16 cellular contexts compared by ENCODE assay signal in the genomic region with DNA sequence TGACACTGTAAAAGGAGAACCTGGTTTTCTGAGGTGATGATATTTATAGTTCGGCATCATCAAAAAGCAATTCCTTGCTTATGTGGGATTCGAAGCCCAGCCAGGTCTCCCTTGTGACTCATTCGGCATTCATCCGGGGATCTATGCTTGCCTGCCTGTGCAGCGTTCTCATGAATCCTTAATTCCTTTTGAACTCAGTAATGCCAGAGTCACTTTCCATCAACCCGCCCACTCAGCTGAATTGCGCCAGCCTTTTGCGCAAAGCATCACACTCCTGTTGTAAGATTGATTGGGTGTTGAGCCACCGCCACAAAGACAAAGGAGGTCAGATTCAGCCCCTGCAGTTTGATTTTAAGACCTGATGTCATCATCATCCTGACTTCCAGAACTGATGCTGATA.
DNase-seq lines count a peak whose midpoint lies in the region; ATAC-seq and TF ChIP-seq lines count a peak whose summit lies in the region.
"Had no signal": no experiment of that assay in that cellular context is flagged by ENCODE, and none has a peak within 500 bp of the region (broad histone marks: within the 10 kb centered on the region; RNA-seq: fewer than 3 reads in every experiment).

No MANE protein-coding gene starts in this region.

- DNase-seq in ACHN = peak; percentile 18
- peak; percentile 93 for DNase-seq in HPDE6-E6E7 (ENCODE audit: extremely low spot score)
- DNase-seq in MCF 10A (ENCODE audit: unreplicated experiment) = peak; percentile 97
- peak; percentile 98 for DNase-seq in iris pigment epithelial cell (ENCODE audit: low read depth)
- DNase-seq in activated T-cell treated with anti-CD3 and anti-CD28 coated beads, Interleukin-2, amount 50 U/mL, for 4 hours = no peak
- no peak for DNase-seq in heart right ventricle
- no peak for DNase-seq in transverse colon
- no peak for DNase-seq in activated CD4-positive, alpha-beta T cell treated with anti-CD3 and anti-CD28 coated beads for 4 hours
- DNase-seq: aorta, MV-4-11, naive B cell, NCI-H510A treated with DMSO at 0.1 percent for 48 hours, SHP77 treated with DMSO at 0.1 percent for 48 hours, small intestine had no signal

- H3K4me1 ChIP-seq in heart right ventricle (no peaks in the 10 kb centered on the region), transverse colon (no peaks in the 10 kb centered on the region)
- H3K4me1 ChIP-seq: A549 had no signal

- BruUV-seq in MCF 10A (replicated peaks; lab: Mats Ljungman, UMichigan) = no TSS peak

- H3K27me3 ChIP-seq in heart right ventricle (no peaks in the 10 kb centered on the region), transverse colon (no peaks in the 10 kb centered on the region)

- H3K4me1 Mint-ChIP-seq in MCF 10A (ENCODE audit: insufficient read depth, unreplicated experiment) = peaks cover 18% of the 10 kb centered on the region
- no peaks in the 10 kb centered on the region for H3K4me1 Mint-ChIP-seq in activated T-cell treated with anti-CD3 and anti-CD28 coated beads, Interleukin-2, amount 50 U/mL, for 4 hours (ENCODE audit: low read depth)
- H3K4me1 Mint-ChIP-seq: naive B cell had no signal

- CTCF ChIA-PET in MCF 10A (lab: Yijun Ruan, JAX) = no interaction called here

- no peak for TF ChIP-seq EP300 in transverse colon (IDR thresholded peaks at IDR 0.05; ENCODE audit: low read depth)

- no peak overlapping the region for H3K27ac Mint-ChIP-seq in MCF 10A (ENCODE audit: low read depth, unreplicated experiment)
- H3K27ac Mint-ChIP-seq: naive B cell, type B pancreatic cell had no signal

- 78 to 82% methylated on average over 9 of the region's 9 CpGs for WGBS in heart right ventricle, 2 donors
- 84 to 91% methylated on average over 6 to 9 of the region's 9 CpGs for WGBS in transverse colon (ENCODE audit: low coverage in 1 of 2), 2 donors

- no peak for ATAC-seq in activated T-cell treated with anti-CD3 and anti-CD28 coated beads, Interleukin-2, amount 50 U/mL, for 4 hours
- no peak for ATAC-seq in heart right ventricle
- ATAC-seq: A549 had no signal

- H3K36me3 ChIP-seq in heart right ventricle (no peaks in the 10 kb centered on the region), transverse colon (no peaks in the 10 kb centered on the region)

- H3K9me3 ChIP-seq in heart right ventricle (no peaks in the 10 kb centered on the region), transverse colon (no peaks in the 10 kb centered on the region)
- H3K9me3 ChIP-seq: A549 had no signal

- H3K4me3 ChIP-seq in heart right ventricle = no peak overlapping the region
- no peak overlapping the region for H3K4me3 ChIP-seq in transverse colon
- H3K4me3 ChIP-seq: A549 had no signal

- TF ChIP-seq CTCF in MCF 10A (IDR thresholded peaks at IDR 0.05; ENCODE audit: unreplicated experiment) = no peak
- no peak for TF ChIP-seq CTCF in heart right ventricle (IDR thresholded peaks at IDR 0.05)
- no peak for TF ChIP-seq CTCF in transverse colon (IDR thresholded peaks at IDR 0.05)

- no peak overlapping the region for H3K27ac ChIP-seq in heart right ventricle
- no peak overlapping the region for H3K27ac ChIP-seq in transverse colon
- H3K27ac ChIP-seq: A549 had no signal

- intact Hi-C loops in MCF 10A (cut with micrococcal nuclease) = loop anchor here (2.0 to 5.0 kb wide), 2 partner anchors 45 to 54 kb away; no protein-coding TSS in a partner anchor
- intact Hi-C loops in heart right ventricle (cut with DNase I) = no loop called here
- intact Hi-C loops in transverse colon (cut with DNase I; ENCODE audit: low total_unique reads) = no loop called here

- no peaks in the 10 kb centered on the region for H3K9me3 Mint-ChIP-seq in MCF 10A (ENCODE audit: unreplicated experiment)
- H3K9me3 Mint-ChIP-seq in activated T-cell treated with anti-CD3 and anti-CD28 coated beads, Interleukin-2, amount 50 U/mL, for 4 hours = peaks cover 3% of the 10 kb centered on the region
- H3K9me3 Mint-ChIP-seq: type B pancreatic cell had no signal

- POLR2A ChIA-PET in MCF 10A (lab: Yijun Ruan, JAX) = no interaction called here

- in situ Hi-C loops in ACHN (cut with HindIII; ENCODE audit: low pct_ligation_motif_present, low pct_unique_long_range_greater_than_20kb, low sequenced_read_pairs) = no loop called here
- in situ Hi-C loops in transverse colon (cut with MboI; ENCODE audit: low pct_ligation_motif_present in 1 of 4, low pct_unique_long_range_greater_than_20kb in 1 of 4, low sequenced_read_pairs in 3 of 4) = no loop called here

- H3K36me3 Mint-ChIP-seq in MCF 10A (ENCODE audit: insufficient read depth, unreplicated experiment) = peaks cover 5% of the 10 kb centered on the region
- H3K36me3 Mint-ChIP-seq in activated T-cell treated with anti-CD3 and anti-CD28 coated beads, Interleukin-2, amount 50 U/mL, for 4 hours (ENCODE audit: insufficient read depth) = no peaks in the 10 kb centered on the region
- H3K36me3 Mint-ChIP-seq: naive B cell, type B pancreatic cell had no signal

- no peaks in the 10 kb centered on the region for H3K27me3 Mint-ChIP-seq in MCF 10A (ENCODE audit: insufficient read depth, unreplicated experiment)
- peaks cover 3% of the 10 kb centered on the region for H3K27me3 Mint-ChIP-seq in activated T-cell treated with anti-CD3 and anti-CD28 coated beads, Interleukin-2, amount 50 U/mL, for 4 hours (ENCODE audit: low read depth)

- TF ChIP-seq POLR2A in transverse colon (IDR thresholded peaks at IDR 0.05) = no peak

- no peak overlapping the region for H3K4me3 Mint-ChIP-seq in MCF 10A (ENCODE audit: unreplicated experiment)
- H3K4me3 Mint-ChIP-seq in activated T-cell treated with anti-CD3 and anti-CD28 coated beads, Interleukin-2, amount 50 U/mL, for 4 hours = no peak overlapping the region
- H3K4me3 Mint-ChIP-seq: naive B cell, type B pancreatic cell had no signal

Comparison
In these comparisons a context has a peak if more than half of its experiments do, and no peak if none do; other contexts are left out.
1. DNase-seq: peak in ACHN (single experiment), HPDE6-E6E7 (single experiment), MCF 10A (single experiment) and iris pigment epithelial cell (single experiment); none in activated T-cell treated with anti-CD3 and anti-CD28 coated beads, Interleukin-2, amount 50 U/mL, for 4 hours (single experiment), heart right ventricle (0 of 2), transverse colon (single experiment) and activated CD4-positive, alpha-beta T cell treated with anti-CD3 and anti-CD28 coated beads for 4 hours (0 of 2).